ENCODE assay signal across 1 cellular context in the genomic region with DNA sequence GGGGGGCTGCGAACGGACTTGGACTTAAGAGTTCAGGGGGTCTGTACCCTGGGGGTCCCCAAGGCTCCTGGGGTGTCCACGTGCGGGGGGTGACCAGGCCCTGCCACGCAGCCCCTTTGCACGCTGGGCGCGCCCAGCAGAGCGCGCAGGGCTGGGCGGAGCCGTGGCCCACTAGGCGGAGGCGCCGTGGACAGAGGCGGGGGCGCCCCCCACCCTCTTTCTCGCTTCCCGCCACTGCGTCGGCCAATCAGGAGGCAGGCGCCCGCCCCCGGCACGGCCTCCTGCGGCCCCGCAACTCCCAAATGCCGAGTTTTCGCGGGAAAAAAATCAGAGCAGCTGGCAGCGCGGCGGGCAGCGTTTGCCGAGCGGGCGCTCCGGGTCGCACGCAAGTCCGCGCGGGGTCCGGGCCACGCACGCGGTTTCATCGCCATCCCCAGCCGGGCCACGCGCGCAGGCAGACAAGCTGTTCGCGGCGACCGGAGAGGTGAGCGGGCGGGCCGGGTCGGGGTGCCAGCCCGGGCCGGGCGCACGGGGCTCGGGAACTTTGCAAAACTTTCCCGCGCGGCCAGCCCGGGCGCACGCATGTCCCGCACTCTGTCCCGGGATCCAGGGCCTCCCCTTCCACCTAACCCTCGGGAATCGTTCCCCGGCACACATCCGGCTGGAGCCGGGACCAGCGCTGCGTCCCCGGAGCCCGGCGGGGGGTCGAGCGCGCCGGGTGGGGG.
TF ChIP-seq lines count a peak whose summit lies in the region.

UHRF1 (plus strand) TSS at position 330 of the 725 bp plus-strand sequence. CDS start 1,385 bp downstream, outside the sequence.

TF ChIP-seq in HepG2, 621 proteins besides CTCF, POLR2A, EP300 and RAD21 (continued from another document and continues in another):
- TF ChIP-seq ZMYM4 (CRISPR knock-in tag; IDR thresholded peaks at IDR 0.05) (peak; percentile 27; the same call in 1 of the 2 replicates), SP4 (CRISPR knock-in tag; IDR thresholded peaks at IDR 0.05) (0 out of 2 replicates have a peak, but pooled peaks have one; percentile 14), ZHX2 (IDR thresholded peaks at IDR 0.05; ENCODE audit: low read depth) (no peak), ZHX2 (CRISPR knock-in tag; IDR thresholded peaks at IDR 0.05; ENCODE audit: borderline replicate concordance) (peak; percentile 83), MAFF (IDR thresholded peaks at IDR 0.05; ENCODE audit: low read depth, low read length) (no peak), HOXA7 (CRISPR knock-in tag; IDR thresholded peaks at IDR 0.05) (no peak), SALL2 (CRISPR knock-in tag; IDR thresholded peaks at IDR 0.05) (0 out of 2 replicates have a peak, but pooled peaks have one; percentile 37), ZNF557 (CRISPR knock-in tag; IDR thresholded peaks at IDR 0.05) (peak; percentile 85; the same call in 1 of the 2 replicates), ZMAT3 (CRISPR knock-in tag; conservative IDR thresholded peaks at IDR 0.05) (peak; percentile 71), SOX13 (IDR thresholded peaks at IDR 0.05) (no peak), SOX13 (CRISPR knock-in tag; conservative IDR thresholded peaks at IDR 0.05 in 1 of 2, IDR thresholded peaks at IDR 0.05 in 1 of 2) (no peak), ZNF235 (CRISPR knock-in tag; IDR thresholded peaks at IDR 0.05; ENCODE audit: borderline replicate concordance) (peak; percentile 64), ZNF879 (CRISPR knock-in tag; IDR thresholded peaks at IDR 0.05) (peak; percentile 79; the same call in 1 of the 2 replicates), ZNF547 (CRISPR knock-in tag; IDR thresholded peaks at IDR 0.05) (peak; percentile 59; the same call in 1 of the 2 replicates), CEBPG (CRISPR knock-in tag; IDR thresholded peaks at IDR 0.05) (no peak), NFIB (CRISPR knock-in tag; IDR thresholded peaks at IDR 0.05; ENCODE audit: borderline replicate concordance) (peak; percentile 86; the same call in 1 of the 2 replicates), ZNF773 (CRISPR knock-in tag; IDR thresholded peaks at IDR 0.05; ENCODE audit: borderline replicate concordance) (peak; percentile 59; the same call in 1 of the 2 replicates), MAF1 (CRISPR knock-in tag; IDR thresholded peaks at IDR 0.05; ENCODE audit: borderline replicate concordance) (peak; percentile 63; the same call in 1 of the 2 replicates), FOXM1 (CRISPR knock-in tag; IDR thresholded peaks at IDR 0.05) (peak; percentile 58; the same call in 1 of the 2 replicates), POLR2G (IDR thresholded peaks at IDR 0.05; ENCODE audit: low read depth, low read length) (peak; percentile 71), ZGPAT (CRISPR knock-in tag; IDR thresholded peaks at IDR 0.05) (no peak), ATF4 (CRISPR knock-in tag; IDR thresholded peaks at IDR 0.05) (no peak), ZNF563 (CRISPR knock-in tag; IDR thresholded peaks at IDR 0.05) (peak; percentile 65), SP1 (IDR thresholded peaks at IDR 0.05) (no peak), SP1 (CRISPR knock-in tag; IDR thresholded peaks at IDR 0.05) (peak; percentile 54)
- TF ChIP-seq, protein P1, sequence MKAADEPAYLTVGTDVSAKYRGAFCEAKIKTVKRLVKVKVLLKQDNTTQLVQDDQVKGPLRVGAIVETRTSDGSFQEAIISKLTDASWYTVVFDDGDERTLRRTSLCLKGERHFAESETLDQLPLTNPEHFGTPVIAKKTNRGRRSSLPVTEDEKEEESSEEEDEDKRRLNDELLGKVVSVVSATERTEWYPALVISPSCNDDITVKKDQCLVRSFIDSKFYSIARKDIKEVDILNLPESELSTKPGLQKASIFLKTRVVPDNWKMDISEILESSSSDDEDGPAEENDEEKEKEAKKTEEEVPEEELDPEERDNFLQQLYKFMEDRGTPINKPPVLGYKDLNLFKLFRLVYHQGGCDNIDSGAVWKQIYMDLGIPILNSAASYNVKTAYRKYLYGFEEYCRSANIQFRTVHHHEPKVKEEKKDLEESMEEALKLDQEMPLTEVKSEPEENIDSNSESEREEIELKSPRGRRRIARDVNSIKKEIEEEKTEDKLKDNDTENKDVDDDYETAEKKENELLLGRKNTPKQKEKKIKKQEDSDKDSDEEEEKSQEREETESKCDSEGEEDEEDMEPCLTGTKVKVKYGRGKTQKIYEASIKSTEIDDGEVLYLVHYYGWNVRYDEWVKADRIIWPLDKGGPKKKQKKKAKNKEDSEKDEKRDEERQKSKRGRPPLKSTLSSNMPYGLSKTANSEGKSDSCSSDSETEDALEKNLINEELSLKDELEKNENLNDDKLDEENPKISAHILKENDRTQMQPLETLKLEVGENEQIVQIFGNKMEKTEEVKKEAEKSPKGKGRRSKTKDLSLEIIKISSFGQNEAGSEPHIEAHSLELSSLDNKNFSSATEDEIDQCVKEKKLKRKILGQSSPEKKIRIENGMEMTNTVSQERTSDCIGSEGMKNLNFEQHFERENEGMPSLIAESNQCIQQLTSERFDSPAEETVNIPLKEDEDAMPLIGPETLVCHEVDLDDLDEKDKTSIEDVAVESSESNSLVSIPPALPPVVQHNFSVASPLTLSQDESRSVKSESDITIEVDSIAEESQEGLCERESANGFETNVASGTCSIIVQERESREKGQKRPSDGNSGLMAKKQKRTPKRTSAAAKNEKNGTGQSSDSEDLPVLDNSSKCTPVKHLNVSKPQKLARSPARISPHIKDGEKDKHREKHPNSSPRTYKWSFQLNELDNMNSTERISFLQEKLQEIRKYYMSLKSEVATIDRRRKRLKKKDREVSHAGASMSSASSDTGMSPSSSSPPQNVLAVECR (CRISPR knock-in tag; IDR thresholded peaks at IDR 0.05; ENCODE audit: borderline replicate concordance), result peak; percentile 67; the same call in 1 of the 2 replicates
- TF ChIP-seq, protein P2, sequence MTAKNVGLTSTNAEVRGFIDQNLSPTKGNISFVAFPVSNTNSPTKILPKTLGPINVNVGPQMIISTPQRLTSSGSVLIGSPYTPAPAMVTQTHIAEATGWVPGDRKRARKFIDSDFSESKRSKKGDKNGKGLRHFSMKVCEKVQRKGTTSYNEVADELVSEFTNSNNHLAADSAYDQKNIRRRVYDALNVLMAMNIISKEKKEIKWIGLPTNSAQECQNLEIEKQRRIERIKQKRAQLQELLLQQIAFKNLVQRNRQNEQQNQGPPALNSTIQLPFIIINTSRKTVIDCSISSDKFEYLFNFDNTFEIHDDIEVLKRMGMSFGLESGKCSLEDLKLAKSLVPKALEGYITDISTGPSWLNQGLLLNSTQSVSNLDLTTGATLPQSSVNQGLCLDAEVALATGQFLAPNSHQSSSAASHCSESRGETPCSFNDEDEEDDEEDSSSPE (CRISPR knock-in tag; IDR thresholded peaks at IDR 0.05), result peak; percentile 94
- TF ChIP-seq, protein P3, sequence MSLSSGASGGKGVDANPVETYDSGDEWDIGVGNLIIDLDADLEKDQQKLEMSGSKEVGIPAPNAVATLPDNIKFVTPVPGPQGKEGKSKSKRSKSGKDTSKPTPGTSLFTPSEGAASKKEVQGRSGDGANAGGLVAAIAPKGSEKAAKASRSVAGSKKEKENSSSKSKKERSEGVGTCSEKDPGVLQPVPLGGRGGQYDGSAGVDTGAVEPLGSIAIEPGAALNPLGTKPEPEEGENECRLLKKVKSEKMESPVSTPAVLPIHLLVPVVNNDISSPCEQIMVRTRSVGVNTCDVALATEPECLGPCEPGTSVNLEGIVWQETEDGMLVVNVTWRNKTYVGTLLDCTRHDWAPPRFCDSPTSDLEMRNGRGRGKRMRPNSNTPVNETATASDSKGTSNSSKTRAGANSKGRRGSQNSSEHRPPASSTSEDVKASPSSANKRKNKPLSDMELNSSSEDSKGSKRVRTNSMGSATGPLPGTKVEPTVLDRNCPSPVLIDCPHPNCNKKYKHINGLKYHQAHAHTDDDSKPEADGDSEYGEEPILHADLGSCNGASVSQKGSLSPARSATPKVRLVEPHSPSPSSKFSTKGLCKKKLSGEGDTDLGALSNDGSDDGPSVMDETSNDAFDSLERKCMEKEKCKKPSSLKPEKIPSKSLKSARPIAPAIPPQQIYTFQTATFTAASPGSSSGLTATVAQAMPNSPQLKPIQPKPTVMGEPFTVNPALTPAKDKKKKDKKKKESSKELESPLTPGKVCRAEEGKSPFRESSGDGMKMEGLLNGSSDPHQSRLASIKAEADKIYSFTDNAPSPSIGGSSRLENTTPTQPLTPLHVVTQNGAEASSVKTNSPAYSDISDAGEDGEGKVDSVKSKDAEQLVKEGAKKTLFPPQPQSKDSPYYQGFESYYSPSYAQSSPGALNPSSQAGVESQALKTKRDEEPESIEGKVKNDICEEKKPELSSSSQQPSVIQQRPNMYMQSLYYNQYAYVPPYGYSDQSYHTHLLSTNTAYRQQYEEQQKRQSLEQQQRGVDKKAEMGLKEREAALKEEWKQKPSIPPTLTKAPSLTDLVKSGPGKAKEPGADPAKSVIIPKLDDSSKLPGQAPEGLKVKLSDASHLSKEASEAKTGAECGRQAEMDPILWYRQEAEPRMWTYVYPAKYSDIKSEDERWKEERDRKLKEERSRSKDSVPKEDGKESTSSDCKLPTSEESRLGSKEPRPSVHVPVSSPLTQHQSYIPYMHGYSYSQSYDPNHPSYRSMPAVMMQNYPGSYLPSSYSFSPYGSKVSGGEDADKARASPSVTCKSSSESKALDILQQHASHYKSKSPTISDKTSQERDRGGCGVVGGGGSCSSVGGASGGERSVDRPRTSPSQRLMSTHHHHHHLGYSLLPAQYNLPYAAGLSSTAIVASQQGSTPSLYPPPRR (CRISPR knock-in tag; IDR thresholded peaks at IDR 0.05; ENCODE audit: borderline replicate concordance), result 0 out of 2 replicates have a peak, but pooled peaks have one; percentile 59
